1 cellular context compared by ENCODE assay signal in genomic region chr14:65237023-65237814, GRCh38.
TF ChIP-seq lines count a peak whose summit lies in the region.

No MANE protein-coding gene starts in this region.

TF ChIP-seq in GM23338, 12 proteins besides CTCF, POLR2A, EP300 and RAD21 (continued from another document):
- TF ChIP-seq ZNF462 (CRISPR knock-in tag; IDR thresholded peaks at IDR 0.05) (no peak), POLR2AphosphoS5 (IDR thresholded peaks at IDR 0.05; ENCODE audit: low read depth) (no peak), NANOG (IDR thresholded peaks at IDR 0.05; ENCODE audit: borderline replicate concordance) (no peak), JUNB (IDR thresholded peaks at IDR 0.05; ENCODE audit: unreplicated experiment) (no peak), EZH2 (IDR thresholded peaks at IDR 0.05; ENCODE audit: low read depth, unreplicated experiment) (no peak)
TF ChIP-seq in GM23338: peak in this region for 0.
